ENCODE assay signal across 8 cellular contexts in genomic region chr14:22829661-22830328, GRCh38. TPM values are rescaled to one million over a fixed set of nuclear protein-coding genes. Genes with fewer than 3 reads are reported as not detected.
DNase-seq lines count a peak whose midpoint lies in the region; TF ChIP-seq lines count a peak whose summit lies in the region.

MRPL52 (plus strand) TSS chr14:22829887; CDS start chr14:22829913, 26 bp downstream.

- H3K4me3 Mint-ChIP-seq in activated naive CD4-positive, alpha-beta T cell treated with anti-CD3 and anti-CD28 coated beads, Interleukin-2, amount 10 ng/mL, durations not matched to agents 7 days and 5 days = peak within 1 kb of the TSS; percentile 90

- H3K4me1 Mint-ChIP-seq in activated naive CD4-positive, alpha-beta T cell treated with anti-CD3 and anti-CD28 coated beads, Interleukin-2, amount 10 ng/mL, durations not matched to agents 7 days and 5 days = peaks cover 40% of the 10 kb centered on the region

- peaks cover 24% of the 10 kb centered on the region for H3K79me2 ChIP-seq in osteoblast (ENCODE audit: insufficient read depth, low read length)

- H3K9ac ChIP-seq in SK-N-MC (ENCODE audit: insufficient read length) = peak within 1 kb of the TSS; percentile 98

- H3K36me3 ChIP-seq in SK-N-MC (ENCODE audit: insufficient read depth, low read length) (peaks cover 22% of the 10 kb centered on the region), osteoblast (ENCODE audit: insufficient read depth, low read length) (peaks cover 26% of the 10 kb centered on the region), testis (ENCODE audit: low read depth, missing control alignments) (no peaks in the 10 kb centered on the region)

- DNase-seq in GM03348 (ENCODE audit: low spot score) = peak; percentile 90
- peak; percentile 89 for DNase-seq in HEK293T (ENCODE audit: extremely low spot score)
- DNase-seq in NAMALWA (ENCODE audit: low spot score) = peak; percentile 96
- peak; percentile 68 for DNase-seq in SK-N-MC (ENCODE audit: low read depth, low spot score)
- DNase-seq in activated naive CD4-positive, alpha-beta T cell treated with anti-CD3 and anti-CD28 coated beads, Interleukin-2, amount 10 ng/mL, durations not matched to agents 7 days and 5 days = peak; percentile 93
- peak; percentile 91 for DNase-seq in globus pallidus (ENCODE audit: low spot score)
- peak; percentile 95 for DNase-seq in osteoblast (ENCODE audit: insufficient read length, low spot score, missing footprints)
- peak; percentile 95 for DNase-seq in testis

- peak within 1 kb of the TSS; percentile 80 for H2AFZ ChIP-seq in osteoblast (ENCODE audit: low read length)

- peaks cover 4% of the 10 kb centered on the region for H3K27me3 Mint-ChIP-seq in activated naive CD4-positive, alpha-beta T cell treated with anti-CD3 and anti-CD28 coated beads, Interleukin-2, amount 10 ng/mL, durations not matched to agents 7 days and 5 days

- intact Hi-C loops in testis (cut with DNase I; ENCODE audit: low total_unique reads) = no loop called here

- H4K20me1 ChIP-seq in osteoblast (ENCODE audit: insufficient read depth, low read length) = no peaks in the 10 kb centered on the region

- peak within 1 kb of the TSS; percentile 100 for H3K4me3 ChIP-seq in SK-N-MC
- peak within 1 kb of the TSS; percentile 86 for H3K4me3 ChIP-seq in osteoblast (ENCODE audit: insufficient read depth, low read length)
- peak within 1 kb of the TSS; percentile 60 to 74 for H3K4me3 ChIP-seq in testis

- H3K4me1 ChIP-seq in osteoblast (ENCODE audit: insufficient read depth, low read length) = peaks cover 12% of the 10 kb centered on the region
- H3K4me1 ChIP-seq in testis = peaks cover 6% of the 10 kb centered on the region

- WGBS in testis, 2 donors = 0 to 1% methylated on average over 21 to 35 of the region's 38 CpGs

- H3K27me3 ChIP-seq in osteoblast (ENCODE audit: insufficient read depth, low read length) = no peaks in the 10 kb centered on the region
- H3K27me3 ChIP-seq in testis = no peaks in the 10 kb centered on the region

- TF ChIP-seq POLR2A in testis (IDR thresholded peaks at IDR 0.05) = no peak

- no peaks in the 10 kb centered on the region for H3K9me3 Mint-ChIP-seq in activated naive CD4-positive, alpha-beta T cell treated with anti-CD3 and anti-CD28 coated beads, Interleukin-2, amount 10 ng/mL, durations not matched to agents 7 days and 5 days

- POLR2A ChIA-PET in HEK293T (lab: Yijun Ruan, JAX) = interaction anchor here (0.7 to 1.3 kb wide), 8 partner anchors 8 to 64 kb away, joined by 3 to 11 read pairs (median 4); partner anchors contain the start of gene OXA1L

- H3K36me3 Mint-ChIP-seq in activated naive CD4-positive, alpha-beta T cell treated with anti-CD3 and anti-CD28 coated beads, Interleukin-2, amount 10 ng/mL, durations not matched to agents 7 days and 5 days = peaks cover 33% of the 10 kb centered on the region

- H3K9me3 ChIP-seq in SK-N-MC (ENCODE audit: low read depth, low read length) = no peaks in the 10 kb centered on the region
- H3K9me3 ChIP-seq in osteoblast (ENCODE audit: low read depth, low read length) = no peaks in the 10 kb centered on the region
- no peaks in the 10 kb centered on the region for H3K9me3 ChIP-seq in testis

- H3K27ac Mint-ChIP-seq in activated naive CD4-positive, alpha-beta T cell treated with anti-CD3 and anti-CD28 coated beads, Interleukin-2, amount 10 ng/mL, durations not matched to agents 7 days and 5 days = peak within 1 kb of the TSS; percentile 92

- TF ChIP-seq CTCF in osteoblast (IDR thresholded peaks at IDR 0.05; ENCODE audit: extremely low read depth, low read depth, low read length) (no peak), testis (IDR thresholded peaks at IDR 0.05) (no peak)

- peak within 1 kb of the TSS; percentile 91 for H3K4me2 ChIP-seq in osteoblast (ENCODE audit: insufficient read depth, low read length)

- CTCF ChIA-PET in HEK293T (lab: Yijun Ruan, JAX) = interaction anchor here (0.7 to 1.3 kb wide), 3 partner anchors 11 to 1356 kb away, joined by 4 to 5 read pairs (median 4); no protein-coding TSS in a partner anchor
- CTCF ChIA-PET in activated naive CD4-positive, alpha-beta T cell treated with anti-CD3 and anti-CD28 coated beads, Interleukin-2, amount 10 ng/mL, durations not matched to agents 7 days and 5 days (lab: Charles Lee) = interaction anchor here (0.7 to 3.3 kb wide), 5 partner anchors 7 to 260 kb away, joined by 3 to 29 read pairs (median 4); no protein-coding TSS in a partner anchor

- H3K27ac ChIP-seq in SK-N-MC (peak within 1 kb of the TSS; percentile 87), osteoblast (ENCODE audit: low read depth, low read length) (peak within 1 kb of the TSS; percentile 50), testis (peak within 1 kb of the TSS; percentile 35 to 55)

TF ChIP-seq in HEK293T, 16 proteins besides CTCF, POLR2A, EP300 and RAD21:
- TF ChIP-seq FOXM1 (IDR thresholded peaks at IDR 0.05; ENCODE audit: borderline replicate concordance) = no peak
- no peak for TF ChIP-seq ARNT (IDR thresholded peaks at IDR 0.05)
- no peak for TF ChIP-seq LEF1 (IDR thresholded peaks at IDR 0.05; ENCODE audit: borderline replicate concordance)
- no peak for TF ChIP-seq HDGF (IDR thresholded peaks at IDR 0.05; ENCODE audit: borderline replicate concordance)
- no peak for TF ChIP-seq CTBP1 (IDR thresholded peaks at IDR 0.05; ENCODE audit: borderline replicate concordance)
- TF ChIP-seq PKNOX1 (IDR thresholded peaks at IDR 0.05) = no peak
- TF ChIP-seq FOXK2 (IDR thresholded peaks at IDR 0.05) = no peak
- TF ChIP-seq SUZ12 (IDR thresholded peaks at IDR 0.05) = no peak
- TF ChIP-seq SP1 (IDR thresholded peaks at IDR 0.05) = no peak
- TF ChIP-seq L3MBTL2 (conservative IDR thresholded peaks at IDR 0.05) = peak; percentile 24; the same call in 1 of the 2 replicates
- TF ChIP-seq FOXA1 (IDR thresholded peaks at IDR 0.05) = no peak
- TF ChIP-seq ELF4 (IDR thresholded peaks at IDR 0.05) = peak; percentile 73
- TF ChIP-seq TARDBP (IDR thresholded peaks at IDR 0.05) = no peak
- TF ChIP-seq BHLHE40 (IDR thresholded peaks at IDR 0.05; ENCODE audit: borderline replicate concordance) = no peak
- peak; percentile 35; the same call in 1 of the 2 replicates for TF ChIP-seq NFRKB (IDR thresholded peaks at IDR 0.05)
- TF ChIP-seq ZNF384 (IDR thresholded peaks at IDR 0.05) = no peak
TF ChIP-seq in HEK293T: peak in this region for 3.

RNA-seq across cellular contexts. Expression of gene MRPL52, which starts in this region (rescaled TPM):
- 20.3 and 31.5 TPM in 2 replicates for total RNA-seq in osteoblast
- 10 to 100 TPM; 31.1 to 47.0 TPM for total RNA-seq in testis
- 77.0 TPM for polyA plus RNA-seq in testis (ENCODE audit: insufficient read depth, low read depth, low replicate concordance)

Comparison
In these comparisons a context has a peak if more than half of its experiments do, and no peak if none do; other contexts are left out.
1. Peak in every context shown above with its lines: DNase-seq, H3K4me3 ChIP-seq and H3K27ac ChIP-seq.